1 cellular context compared by ENCODE assay signal in genomic region chr20:22684072-22684762, GRCh38.
TF ChIP-seq lines count a peak whose summit lies in the region.

No MANE protein-coding gene starts in this region.

TF ChIP-seq in HepG2, 621 proteins besides CTCF, POLR2A, EP300 and RAD21 (continued from another document and continues in another):
- TF ChIP-seq AKNA (CRISPR knock-in tag; IDR thresholded peaks at IDR 0.05; ENCODE audit: borderline replicate concordance) (no peak), MAFF (IDR thresholded peaks at IDR 0.05; ENCODE audit: low read depth, low read length) (no peak), KLF6 (CRISPR knock-in tag; IDR thresholded peaks at IDR 0.05) (no peak), ZNF18 (CRISPR knock-in tag; IDR thresholded peaks at IDR 0.05; ENCODE audit: insufficient replicate concordance) (no peak), ZNF510 (CRISPR knock-in tag; IDR thresholded peaks at IDR 0.05; ENCODE audit: low read depth) (no peak), SIX1 (CRISPR knock-in tag; IDR thresholded peaks at IDR 0.05; ENCODE audit: borderline replicate concordance) (no peak), ZNF382 (CRISPR knock-in tag; IDR thresholded peaks at IDR 0.05; ENCODE audit: borderline replicate concordance) (no peak), CENPX (CRISPR knock-in tag; IDR thresholded peaks at IDR 0.05) (no peak), TFE3 (CRISPR knock-in tag; IDR thresholded peaks at IDR 0.05) (no peak), ZSCAN20 (CRISPR knock-in tag; IDR thresholded peaks at IDR 0.05; ENCODE audit: borderline replicate concordance) (no peak), ZNF34 (CRISPR knock-in tag; IDR thresholded peaks at IDR 0.05; ENCODE audit: borderline replicate concordance) (no peak), ARHGAP35 (CRISPR knock-in tag; IDR thresholded peaks at IDR 0.05; ENCODE audit: borderline replicate concordance) (no peak; the same call in 1 of the 2 replicates), MYNN (CRISPR knock-in tag; IDR thresholded peaks at IDR 0.05; ENCODE audit: low read depth) (0 out of 2 replicates have a peak, but pooled peaks have one; percentile 74), FOXC1 (CRISPR knock-in tag; IDR thresholded peaks at IDR 0.05; ENCODE audit: borderline replicate concordance) (peak; percentile 84), DDIT3 (CRISPR knock-in tag; IDR thresholded peaks at IDR 0.05) (no peak), AKAP8 (CRISPR knock-in tag; IDR thresholded peaks at IDR 0.05) (no peak), KLF13 (CRISPR knock-in tag; IDR thresholded peaks at IDR 0.05) (0 out of 2 replicates have a peak, but pooled peaks have one; percentile 17), ZNF136 (CRISPR knock-in tag; IDR thresholded peaks at IDR 0.05; ENCODE audit: low read depth) (0 out of 2 replicates have a peak, but pooled peaks have one; percentile 80), ZNF362 (CRISPR knock-in tag; IDR thresholded peaks at IDR 0.05; ENCODE audit: borderline replicate concordance) (no peak), MYPOP (CRISPR knock-in tag; IDR thresholded peaks at IDR 0.05) (no peak), ZNF431 (CRISPR knock-in tag; IDR thresholded peaks at IDR 0.05; ENCODE audit: borderline replicate concordance, low read depth) (no peak), YY1 (IDR thresholded peaks at IDR 0.05; ENCODE audit: insufficient read depth, insufficient replicate concordance, low read depth, low read length) (no peak), CENPBD1 (CRISPR knock-in tag; IDR thresholded peaks at IDR 0.05; ENCODE audit: borderline replicate concordance, low read depth) (no peak), IKZF5 (CRISPR knock-in tag; IDR thresholded peaks at IDR 0.05) (0 out of 2 replicates have a peak, but pooled peaks have one; percentile 24), BHLHE40 (IDR thresholded peaks at IDR 0.05; ENCODE audit: low read length) (no peak), ZNF263 (CRISPR knock-in tag; IDR thresholded peaks at IDR 0.05) (no peak), ZNF839 (CRISPR knock-in tag; IDR thresholded peaks at IDR 0.05; ENCODE audit: borderline replicate concordance) (peak; percentile 58; the same call in 1 of the 2 replicates), NFIC (IDR thresholded peaks at IDR 0.05; ENCODE audit: low read length) (no peak), KLF15 (CRISPR knock-in tag; IDR thresholded peaks at IDR 0.05; ENCODE audit: borderline replicate concordance) (no peak), TEAD3 (CRISPR knock-in tag; optimal IDR thresholded peaks at IDR 0.05; ENCODE audit: borderline replicate concordance) (peak; percentile 74), ZC3H4 (CRISPR knock-in tag; IDR thresholded peaks at IDR 0.05; ENCODE audit: borderline replicate concordance) (no peak), ZNF550 (CRISPR knock-in tag; IDR thresholded peaks at IDR 0.05; ENCODE audit: borderline replicate concordance) (no peak), SMAD9 (CRISPR knock-in tag; IDR thresholded peaks at IDR 0.05) (no peak), ZFP82 (CRISPR knock-in tag; IDR thresholded peaks at IDR 0.05; ENCODE audit: borderline replicate concordance) (no peak), ZSCAN21 (CRISPR knock-in tag; IDR thresholded peaks at IDR 0.05; ENCODE audit: borderline replicate concordance) (no peak), SSRP1 (CRISPR knock-in tag; IDR thresholded peaks at IDR 0.05) (0 out of 2 replicates have a peak, but pooled peaks have one; percentile 67), MED1 (CRISPR knock-in tag; IDR thresholded peaks at IDR 0.05) (no peak), SMAD3 (CRISPR knock-in tag; IDR thresholded peaks at IDR 0.05) (peak; percentile 63; the same call in 1 of the 2 replicates), ONECUT2 (CRISPR knock-in tag; IDR thresholded peaks at IDR 0.05) (no peak), REL (CRISPR knock-in tag; conservative IDR thresholded peaks at IDR 0.05) (no peak), TIGD3 (CRISPR knock-in tag; IDR thresholded peaks at IDR 0.05; ENCODE audit: borderline replicate concordance) (no peak), THAP11 (CRISPR knock-in tag; IDR thresholded peaks at IDR 0.05) (peak; percentile 63; the same call in 1 of the 2 replicates), ZBTB49 (CRISPR knock-in tag; IDR thresholded peaks at IDR 0.05; ENCODE audit: borderline replicate concordance) (no peak; the same call in 1 of the 2 replicates), ZNF296 (CRISPR knock-in tag; conservative IDR thresholded peaks at IDR 0.05) (no peak), FOSL2 (CRISPR knock-in tag; IDR thresholded peaks at IDR 0.05) (peak; percentile 25; the same call in 1 of the 2 replicates), ZNF335 (CRISPR knock-in tag; IDR thresholded peaks at IDR 0.05) (no peak), ZNF274 (CRISPR knock-in tag; IDR thresholded peaks at IDR 0.05) (0 out of 2 replicates have a peak, but pooled peaks have one; percentile 49), MTA1 (CRISPR knock-in tag; IDR thresholded peaks at IDR 0.05; ENCODE audit: borderline replicate concordance) (no peak), HOMEZ (CRISPR knock-in tag; IDR thresholded peaks at IDR 0.05; ENCODE audit: low read depth) (no peak)
